Comparison of ENCODE assay signal across 8 cellular contexts in the genomic region with DNA sequence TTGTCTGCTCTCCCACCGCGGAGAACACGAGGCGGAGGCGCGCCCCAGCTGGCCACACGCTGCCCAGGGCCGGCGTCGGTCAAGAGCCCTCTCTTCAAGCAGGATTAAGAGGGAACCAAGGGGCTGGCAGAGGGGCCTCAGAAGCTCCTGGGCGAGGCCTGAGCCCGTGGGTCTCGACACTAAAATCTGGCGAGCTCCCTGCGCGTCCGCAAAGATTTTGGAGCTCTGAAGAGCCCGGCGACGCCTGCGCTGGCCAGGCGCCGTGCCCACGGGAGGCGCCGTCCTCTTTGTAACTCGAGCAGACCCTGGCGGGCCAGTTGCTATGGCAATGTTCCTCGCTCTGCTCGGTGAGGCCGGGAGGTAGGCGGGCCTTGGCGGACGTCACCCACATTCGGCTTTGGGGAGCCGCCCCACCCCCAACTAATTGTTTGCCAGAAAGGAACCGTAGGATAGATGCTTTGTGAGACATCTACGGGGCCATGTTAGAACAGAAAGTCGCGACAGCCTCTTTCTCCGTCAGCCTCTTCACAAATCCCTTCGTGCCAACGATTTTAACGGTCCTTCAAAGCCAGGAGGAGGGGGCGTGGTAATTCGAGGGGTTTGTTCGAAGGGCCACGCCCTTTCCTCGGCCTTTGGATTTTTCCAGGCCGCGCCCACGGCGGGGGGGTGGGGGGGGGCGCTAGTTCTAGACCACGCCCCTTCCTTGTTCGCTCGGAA. TPM values are rescaled to one million over a fixed set of nuclear protein-coding genes. Genes with fewer than 3 reads are reported as not detected.
DNase-seq lines count a peak whose midpoint lies in the region; TF ChIP-seq lines count a peak whose summit lies in the region.

No MANE protein-coding gene starts in this region.

- peak overlapping the region; percentile 97 to 99 (median 98) for H3K27ac ChIP-seq in stomach

- WGBS in stomach, 5 donors, result 0% methylated on average over 21 to 57 of the region's 57 CpGs

- no peak for TF ChIP-seq EP300 in stomach (IDR thresholded peaks at IDR 0.05)

- no peaks in the 10 kb centered on the region for H3K27me3 ChIP-seq in stomach

- TF ChIP-seq POLR2A in stomach (IDR thresholded peaks at IDR 0.05), result peak in 1 of 4 donors; percentile 51

- peak; percentile 8 for TF ChIP-seq CTCF in fibroblast of villous mesenchyme (IDR thresholded peaks at IDR 0.05; ENCODE audit: insufficient read depth, low read depth, low read length)
- no peak for TF ChIP-seq CTCF in neural crest cell (conservative IDR thresholded peaks at IDR 0.05)
- TF ChIP-seq CTCF in stomach (IDR thresholded peaks at IDR 0.05), result peak in 1 of 7 experiments; percentile 20

- H3K4me3 Mint-ChIP-seq in neural crest cell, result peak overlapping the region; percentile 100

- peaks cover 33 to 47% (median 39%) of the 10 kb centered on the region in 4 donors for H3K4me1 ChIP-seq in stomach

- DNase-seq in EL (peak; percentile 97), GOT3 (lab: John Stamatoyannopoulos, UW) (peak; percentile 98), LHCN-M2 (ENCODE audit: low read depth) (peak; percentile 97), SHP77 (lab: John Stamatoyannopoulos, UW) (peak; percentile 95), activated gamma-delta T cell (lab: John Stamatoyannopoulos, UW) (peak; percentile 64), fibroblast of villous mesenchyme (ENCODE audit: low read depth) (peak; percentile 97), neural crest cell (ENCODE audit: low read depth, low spot score) (peak; percentile 86), stomach (peak; percentile 92)

- peaks cover 31% of the 10 kb centered on the region for H3K4me1 Mint-ChIP-seq in neural crest cell

- no peaks in the 10 kb centered on the region for H3K36me3 ChIP-seq in stomach

- H3K4me3 ChIP-seq in fibroblast of villous mesenchyme (ENCODE audit: low read depth, low read length) (peak overlapping the region; percentile 90), stomach (peak overlapping the region; percentile 67 to 82 (median 74))

- intact Hi-C loops in stomach (cut with DNase I; ENCODE audit: low total_unique reads), result loop anchor here (5.0 kb wide), 1 partner anchor 100 kb away; a partner anchor contains a TSS

- no peaks in the 10 kb centered on the region for H3K9me3 ChIP-seq in stomach

- H3K9me3 Mint-ChIP-seq in neural crest cell, result no peaks in the 10 kb centered on the region

- H3K27ac Mint-ChIP-seq in neural crest cell (ENCODE audit: unreplicated experiment), result peak overlapping the region; percentile 100

- no peaks in the 10 kb centered on the region for H3K27me3 Mint-ChIP-seq in neural crest cell (ENCODE audit: low read depth)

- peaks cover 3% of the 10 kb centered on the region for H3K36me3 Mint-ChIP-seq in neural crest cell (ENCODE audit: low read depth)

RNA-seq across cellular contexts. Expression of a gene that starts 0.7 kb away (rescaled TPM):
- total RNA-seq in LHCN-M2 (2014; rRNA removed) (73.5 and 85.7 TPM in 2 replicates), fibroblast of villous mesenchyme (40.6 and 60.5 TPM in 2 replicates), neural crest cell (51.9 and 53.1 TPM in 2 replicates), stomach (10 to 100 TPM; 28.4 to 81.5 (median 59.4) TPM)
- 27.9 TPM for polyA plus RNA-seq in LHCN-M2 (2012)
- 10 to 100 TPM; 25.4 to 43.7 (median 32.9) TPM for polyA plus RNA-seq in stomach

RNA-seq across cellular contexts. Expression of a gene that starts 7.3 kb away (rescaled TPM):
- total RNA-seq in LHCN-M2 (2014; rRNA removed) (22.0 and 25.4 TPM in 2 replicates), fibroblast of villous mesenchyme (4.2 and 7.8 TPM in 2 replicates), neural crest cell (2.7 and 2.9 TPM in 2 replicates), stomach (100 to 1,000 TPM in 1 of 5 donors, 10 to 100 TPM in 4; 16.5 to 160 (median 24.5) TPM)
- 18.4 TPM for polyA plus RNA-seq in LHCN-M2 (2012)
- polyA plus RNA-seq in stomach, result 10 to 100 TPM in 2 of 3 donors, 1 to 10 TPM in 1; 4.9 to 13.5 (median 10.7) TPM

Comparison
In these comparisons a context has a peak if more than half of its experiments do, and no peak if none do; other contexts are left out.
1. Peak in every context shown above with its lines: DNase-seq, H3K4me3 ChIP-seq and H3K27ac ChIP-seq.